ENCODE assay signal across 22 cellular contexts in genomic region chr1:184858288-184858687, GRCh38.
DNase-seq lines count a peak whose midpoint lies in the region; ATAC-seq, FAIRE-seq and TF ChIP-seq lines count a peak whose summit lies in the region.
"Had no signal": no experiment of that assay in that cellular context is flagged by ENCODE, and none has a peak within 500 bp of the region (broad histone marks: within the 10 kb centered on the region; RNA-seq: fewer than 3 reads in every experiment).

No MANE protein-coding gene starts in this region.

- H3F3A ChIP-seq in SK-N-SH (replicated peaks; ENCODE audit: insufficient read depth): peaks cover 9% of the 10 kb centered on the region

- H3K4me1 ChIP-seq in SK-N-SH (ENCODE audit: control insufficient read depth in 1 of 2, insufficient read depth in 2 of 2, low read depth in 1 of 2, low read length in 1 of 2): peaks cover 7 to 18% of the 10 kb centered on the region in 2 experiments; a peak in 2 of 4 replicates
- peaks cover 7 to 18% of the 10 kb centered on the region in 2 donors for H3K4me1 ChIP-seq in ascending aorta
- no peaks in the 10 kb centered on the region for H3K4me1 ChIP-seq in uterus
- H3K4me1 ChIP-seq: A549, BE2C had no signal

- H3K27ac ChIP-seq in SK-N-SH (ENCODE audit: low read depth in 2 of 2, low read length in 1 of 2): peak overlapping the region; percentile 11 to 14; a peak in 2 of 4 replicates
- peak overlapping the region; percentile 3 to 45 for H3K27ac ChIP-seq in ascending aorta
- no peak overlapping the region for H3K27ac ChIP-seq in uterus
- H3K27ac ChIP-seq: A549; BLaER1 treated with 17β-estradiol and CSF1 and Interleukin-3, amounts not matched to agents 10 nM and 100 nM had no signal

- POLR2A ChIA-PET in SK-N-SH (lab: Yijun Ruan, JAX): no interaction called here

- H3K9me3 ChIP-seq in SK-N-SH (no peaks in the 10 kb centered on the region; the same call in 1 of the 2 replicates), ascending aorta (no peaks in the 10 kb centered on the region), uterus (no peaks in the 10 kb centered on the region)
- H3K9me3 ChIP-seq: A549; BE2C; BLaER1 treated with 17β-estradiol and CSF1 and Interleukin-3, amounts not matched to agents 10 nM and 100 nM had no signal

- intact Hi-C loops in ascending aorta (cut with DNase I): no loop called here
- intact Hi-C loops in uterus (cut with DNase I; ENCODE audit: low total_unique reads): no loop called here

- H3K79me2 ChIP-seq in SK-N-SH (ENCODE audit: insufficient read depth): no peaks in the 10 kb centered on the region

- peak in 1 of 2 experiments; percentile 25; a peak in 1 of 4 replicates for TF ChIP-seq EP300 in SK-N-SH (IDR thresholded peaks at IDR 0.05; ENCODE audit: borderline replicate concordance in 1 of 2, low read depth in 1 of 2, low read length in 1 of 2)

- TF ChIP-seq POLR2A in GM12892 (IDR thresholded peaks at IDR 0.05; ENCODE audit: low read depth, low read length) (no peak), uterus (IDR thresholded peaks at IDR 0.05) (no peak)

- TF ChIP-seq RAD21 in SK-N-SH (IDR thresholded peaks at IDR 0.05; ENCODE audit: low read length): no peak

- H3K36me3 ChIP-seq in SK-N-SH (replicated peaks in 1 of 2; ENCODE audit: control insufficient read depth in 1 of 2, insufficient read depth in 2 of 2, low read length in 1 of 2) (no peaks in the 10 kb centered on the region), ascending aorta (no peaks in the 10 kb centered on the region), uterus (no peaks in the 10 kb centered on the region)
- H3K36me3 ChIP-seq: BE2C; BLaER1 treated with 17β-estradiol and CSF1 and Interleukin-3, amounts not matched to agents 10 nM and 100 nM had no signal

- DNase-seq in GM12892 (ENCODE audit: insufficient read length) (no peak), SK-N-SH (peak; percentile 38), ascending aorta (ENCODE audit: low spot score in 2 of 2) (no peak), uterus (no peak), Ammon's horn (ENCODE audit: low spot score) (no peak)
- DNase-seq: 8988T; ACHN; BE2C; CD4-positive, alpha-beta T cell; CD8-positive, alpha-beta memory T cell; DMS 273 treated with DMSO at 0.1 percent for 48 hours; DMS79; EL; GF-D8; H9 had no signal

- H3K27me3 ChIP-seq in SK-N-SH (ENCODE audit: insufficient read depth) (no peaks in the 10 kb centered on the region), ascending aorta (no peaks in the 10 kb centered on the region), uterus (no peaks in the 10 kb centered on the region)
- H3K27me3 ChIP-seq: BE2C; BLaER1 treated with 17β-estradiol and CSF1 and Interleukin-3, amounts not matched to agents 10 nM and 100 nM had no signal

- no peak overlapping the region for H3K9ac ChIP-seq in SK-N-SH
- H3K9ac ChIP-seq: BLaER1 treated with 17β-estradiol and CSF1 and Interleukin-3, amounts not matched to agents 10 nM and 100 nM had no signal

- no peaks in the 10 kb centered on the region for H4K20me1 ChIP-seq in SK-N-SH (ENCODE audit: insufficient read depth)
- H4K20me1 ChIP-seq: BLaER1 treated with 17β-estradiol and CSF1 and Interleukin-3, amounts not matched to agents 10 nM and 100 nM had no signal

- 10% methylated on average over 3 of the region's 3 CpGs for WGBS in SK-N-SH (ENCODE audit: low lambda C conversion rate)

- no peak for ATAC-seq in GM19467 (IDR thresholded peaks at IDR 0.05; ENCODE audit: unreplicated experiment)
- ATAC-seq in HG02588 (IDR thresholded peaks at IDR 0.05; ENCODE audit: unreplicated experiment): no peak
- ATAC-seq: A549, GM23338, HCT116 had no signal

- H3K9me2 ChIP-seq in SK-N-SH: no peaks in the 10 kb centered on the region

- CTCF ChIA-PET in SK-N-SH (lab: Yijun Ruan, JAX): no interaction called here

- 0 out of 2 replicates have a peak overlapping the region, but pooled peaks have one; percentile 59 for H2AFZ ChIP-seq in SK-N-SH (ENCODE audit: low read depth)
- H2AFZ ChIP-seq: GM23338 had no signal

- TF ChIP-seq CTCF in SK-N-SH (IDR thresholded peaks at IDR 0.05) (no peak), ascending aorta (IDR thresholded peaks at IDR 0.05) (no peak), uterus (IDR thresholded peaks at IDR 0.05) (no peak)

- peak; percentile 38 for FAIRE-seq in GM12892 (lab: Jason Lieb, UNC)
- FAIRE-seq: D721Med had no signal

- H3K4me2 ChIP-seq in SK-N-SH: no peak overlapping the region
- H3K4me2 ChIP-seq: A549; BLaER1 treated with 17β-estradiol and CSF1 and Interleukin-3, amounts not matched to agents 10 nM and 100 nM; GM23338 had no signal

- H3K4me3 ChIP-seq in SK-N-SH (ENCODE audit: low read depth in 2 of 2, low read length in 1 of 2): no peak overlapping the region
- no peak overlapping the region for H3K4me3 ChIP-seq in ascending aorta
- H3K4me3 ChIP-seq in uterus: no peak overlapping the region
- H3K4me3 ChIP-seq: A549; BLaER1 treated with 17β-estradiol and CSF1 and Interleukin-3, amounts not matched to agents 10 nM and 100 nM; GM23338 had no signal

TF ChIP-seq in SK-N-SH, 30 proteins besides CTCF, POLR2A, EP300 and RAD21:
- TF ChIP-seq FOSL2 (IDR thresholded peaks at IDR 0.05; ENCODE audit: borderline replicate concordance, low read depth): no peak
- peak; percentile 43 for TF ChIP-seq TCF12 (IDR thresholded peaks at IDR 0.05)
- TF ChIP-seq TEAD4 (IDR thresholded peaks at IDR 0.05; ENCODE audit: borderline replicate concordance, insufficient read depth): 0 out of 2 replicates have a peak, but pooled peaks have one; percentile 37
- TF ChIP-seq EZH2phosphoT487 (IDR thresholded peaks at IDR 0.05; ENCODE audit: borderline replicate concordance, low read depth): no peak
- 0 out of 2 replicates have a peak, but pooled peaks have one; percentile 16 for TF ChIP-seq POLR2AphosphoS5 (IDR thresholded peaks at IDR 0.05; ENCODE audit: low read depth, low read length)
- TF ChIP-seq, protein P1, sequence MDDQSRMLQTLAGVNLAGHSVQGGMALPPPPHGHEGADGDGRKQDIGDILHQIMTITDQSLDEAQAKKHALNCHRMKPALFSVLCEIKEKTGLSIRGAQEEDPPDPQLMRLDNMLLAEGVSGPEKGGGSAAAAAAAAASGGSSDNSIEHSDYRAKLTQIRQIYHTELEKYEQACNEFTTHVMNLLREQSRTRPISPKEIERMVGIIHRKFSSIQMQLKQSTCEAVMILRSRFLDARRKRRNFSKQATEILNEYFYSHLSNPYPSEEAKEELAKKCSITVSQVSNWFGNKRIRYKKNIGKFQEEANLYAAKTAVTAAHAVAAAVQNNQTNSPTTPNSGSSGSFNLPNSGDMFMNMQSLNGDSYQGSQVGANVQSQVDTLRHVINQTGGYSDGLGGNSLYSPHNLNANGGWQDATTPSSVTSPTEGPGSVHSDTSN (IDR thresholded peaks at IDR 0.05): peak; percentile 77
- TF ChIP-seq GATA2 (CRISPR knock-in tag; IDR thresholded peaks at IDR 0.05): 0 out of 2 replicates have a peak, but pooled peaks have one; percentile 47
- TF ChIP-seq MXI1 (IDR thresholded peaks at IDR 0.05; ENCODE audit: low read depth, low read length): no peak
- TF ChIP-seq FOXM1 (IDR thresholded peaks at IDR 0.05; ENCODE audit: low read depth): 0 out of 2 replicates have a peak, but pooled peaks have one; percentile 23

Comparison
In these comparisons a context has a peak if more than half of its experiments do, and no peak if none do; other contexts are left out.
1. H3K27ac ChIP-seq: peak in SK-N-SH (2 of 2) and ascending aorta (2 of 2); none in uterus (0 of 2).